Comparison of ENCODE assay signal across 8 cellular contexts in genomic region chr6:116279232-116280160, GRCh38. TPM values are rescaled to one million over a fixed set of nuclear protein-coding genes. Genes with fewer than 3 reads are reported as not detected.
DNase-seq lines count a peak whose midpoint lies in the region; ATAC-seq and TF ChIP-seq lines count a peak whose summit lies in the region.

Gene TSPYL1 (minus strand): TSS chr6:116279930. CDS start chr6:116279830, 100 bp downstream.

- peaks cover 41% of the 10 kb centered on the region for H4K20me1 ChIP-seq in PC-9 (ENCODE audit: insufficient read depth)

- H3K4me2 ChIP-seq in PC-9, result peak within 1 kb of the TSS; percentile 97

- peak; percentile 94 for ATAC-seq in GM21619 (IDR thresholded peaks at IDR 0.05; ENCODE audit: unreplicated experiment)

- H3K36me3 ChIP-seq in PC-9 (ENCODE audit: low read depth), result peaks cover 25% of the 10 kb centered on the region; the same call in 1 of the 2 replicates

- peak within 1 kb of the TSS; percentile 96 for H2AFZ ChIP-seq in PC-9

- POLR2A ChIA-PET in PC-9 (lab: Charles Lee; ENCODE audit: unreplicated experiment), result interaction anchor here (0.6 to 0.8 kb wide), 7 partner anchors 28 to 292 kb away, joined by 3 to 6 read pairs (median 3); partner anchors contain the start of genes CALHM5 and RWDD1

- no TSS peak for BruUV-seq in PC-9 (replicated peaks; lab: Mats Ljungman, UMichigan)

- H3K27ac ChIP-seq in PC-9, result peak within 1 kb of the TSS; percentile 86

- peak within 1 kb of the TSS; percentile 83 for H3K4me3 ChIP-seq in Jurkat, Clone E6-1 (ENCODE audit: low read length)
- H3K4me3 ChIP-seq in PC-9 (peak within 1 kb of the TSS; percentile 88), epithelial cell of proximal tubule (ENCODE audit: low read depth, low read length) (peak within 1 kb of the TSS; percentile 90)

- H3K9me2 ChIP-seq in PC-9 (ENCODE audit: insufficient read depth), result no peaks in the 10 kb centered on the region

- TF ChIP-seq CTCF in PC-9 (conservative IDR thresholded peaks at IDR 0.05), result 0 out of 2 replicates have a peak, but pooled peaks have one; percentile 10
- TF ChIP-seq CTCF in epithelial cell of proximal tubule (conservative IDR thresholded peaks at IDR 0.05; ENCODE audit: low read depth, low read length), result no peak

- CTCF ChIA-PET in PC-9 (lab: Charles Lee), result interaction anchor here (3.1 kb wide), 1 partner anchor 11 kb away, joined by 12 read pairs; no protein-coding TSS in a partner anchor

- no peaks in the 10 kb centered on the region for H3K9me3 ChIP-seq in PC-9 (ENCODE audit: insufficient read depth, low read depth)

- H3K79me2 ChIP-seq in PC-9 (ENCODE audit: low read depth), result peaks cover 59% of the 10 kb centered on the region

- intact Hi-C loops in PC-9 (cut with micrococcal nuclease; ENCODE audit: unreplicated experiment), result loop anchor here (1.0 to 2.0 kb wide), 3 partner anchors 25 to 292 kb away; partner anchors contain the start of genes DSE, RWDD1 and TSPYL4

- peaks cover 10% of the 10 kb centered on the region; the same call in 1 of the 2 replicates for H3F3A ChIP-seq in PC-9 (ENCODE audit: insufficient read depth, low read depth)

- DNase-seq in DMS153 treated with DMSO at 0.1 percent for 48 hours (lab: John Stamatoyannopoulos, UW; ENCODE audit: unreplicated experiment) (peak; percentile 88), PC-9 (peak; percentile 93 to 97), epithelial cell of proximal tubule (ENCODE audit: low read depth) (peak; percentile 80), mucosa of gallbladder (ENCODE audit: low spot score) (peak; percentile 98)
- DNase-seq in Jurkat, Clone E6-1 (ENCODE audit: low read depth, low spot score), result peak; percentile 93
- DNase-seq in activated T-cell treated with anti-CD3 and anti-CD28 coated beads, Interleukin-2, amount 50 U/mL, for 1 hour, result peak; percentile 90
- peak; percentile 88 for DNase-seq in stimulated activated CD8-positive, alpha-beta memory T cell treated with anti-CD3 and anti-CD28 coated beads, Interleukin-4, amount 100 ng/mL, for 4 hours (ENCODE audit: low read depth in 2 of 2, low spot score in 1 of 2)

- peaks cover 47% of the 10 kb centered on the region for H3K4me1 ChIP-seq in PC-9 (replicated peaks; ENCODE audit: insufficient read depth)

- no peaks in the 10 kb centered on the region for H3K27me3 ChIP-seq in PC-9 (ENCODE audit: insufficient read depth, low read depth)

RNA-seq across cellular contexts. Expression of gene TSPYL1, which starts in this region (rescaled TPM):
- 20.6 TPM for polyA plus RNA-seq in Jurkat, Clone E6-1 (2012; ENCODE audit: insufficient read depth, insufficient read length)
- 52.8 and 73.1 TPM in 2 replicates for total RNA-seq in PC-9 (2021)
- 67.6 and 72.3 TPM in 2 replicates for total RNA-seq in epithelial cell of proximal tubule
- total RNA-seq in mucosa of gallbladder, result 134 TPM

Comparison
In these comparisons a context has a peak if more than half of its experiments do, and no peak if none do; other contexts are left out.
1. Peak in every context shown above with its lines: DNase-seq, ATAC-seq, H3K4me3 ChIP-seq and H3K27ac ChIP-seq.